ENCODE assay signal across 1 cellular context in the genomic region with DNA sequence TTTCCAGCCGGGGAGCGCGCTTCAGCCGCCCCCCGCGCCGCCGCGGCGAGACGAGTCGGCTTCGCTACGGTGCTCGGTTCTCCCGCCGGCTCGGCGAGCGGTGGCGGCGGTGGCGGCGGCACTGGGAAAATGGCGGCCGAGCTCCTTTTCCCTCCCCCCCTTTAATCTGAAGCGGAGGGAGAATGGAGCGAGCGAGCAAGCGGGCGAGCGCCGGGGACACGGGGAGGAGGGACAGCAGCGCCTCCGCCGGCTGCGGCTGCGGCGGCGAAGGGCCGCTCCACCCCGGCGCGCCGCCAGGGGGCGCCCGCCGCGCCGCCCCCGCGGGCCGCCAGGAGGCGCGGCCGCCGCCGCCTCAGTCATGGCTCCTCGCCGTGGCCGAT.
TF ChIP-seq lines count a peak whose summit lies in the region.

A gene with protein sequence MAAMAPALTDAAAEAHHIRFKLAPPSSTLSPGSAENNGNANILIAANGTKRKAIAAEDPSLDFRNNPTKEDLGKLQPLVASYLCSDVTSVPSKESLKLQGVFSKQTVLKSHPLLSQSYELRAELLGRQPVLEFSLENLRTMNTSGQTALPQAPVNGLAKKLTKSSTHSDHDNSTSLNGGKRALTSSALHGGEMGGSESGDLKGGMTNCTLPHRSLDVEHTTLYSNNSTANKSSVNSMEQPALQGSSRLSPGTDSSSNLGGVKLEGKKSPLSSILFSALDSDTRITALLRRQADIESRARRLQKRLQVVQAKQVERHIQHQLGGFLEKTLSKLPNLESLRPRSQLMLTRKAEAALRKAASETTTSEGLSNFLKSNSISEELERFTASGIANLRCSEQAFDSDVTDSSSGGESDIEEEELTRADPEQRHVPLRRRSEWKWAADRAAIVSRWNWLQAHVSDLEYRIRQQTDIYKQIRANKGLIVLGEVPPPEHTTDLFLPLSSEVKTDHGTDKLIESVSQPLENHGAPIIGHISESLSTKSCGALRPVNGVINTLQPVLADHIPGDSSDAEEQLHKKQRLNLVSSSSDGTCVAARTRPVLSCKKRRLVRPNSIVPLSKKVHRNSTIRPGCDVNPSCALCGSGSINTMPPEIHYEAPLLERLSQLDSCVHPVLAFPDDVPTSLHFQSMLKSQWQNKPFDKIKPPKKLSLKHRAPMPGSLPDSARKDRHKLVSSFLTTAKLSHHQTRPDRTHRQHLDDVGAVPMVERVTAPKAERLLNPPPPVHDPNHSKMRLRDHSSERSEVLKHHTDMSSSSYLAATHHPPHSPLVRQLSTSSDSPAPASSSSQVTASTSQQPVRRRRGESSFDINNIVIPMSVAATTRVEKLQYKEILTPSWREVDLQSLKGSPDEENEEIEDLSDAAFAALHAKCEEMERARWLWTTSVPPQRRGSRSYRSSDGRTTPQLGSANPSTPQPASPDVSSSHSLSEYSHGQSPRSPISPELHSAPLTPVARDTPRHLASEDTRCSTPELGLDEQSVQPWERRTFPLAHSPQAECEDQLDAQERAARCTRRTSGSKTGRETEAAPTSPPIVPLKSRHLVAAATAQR (N-terminal part only) (minus strand): TSS at position 184 of the 380 bp plus-strand sequence. CDS start 21,286 bp downstream, outside the sequence.

TF ChIP-seq in K562, 482 proteins besides CTCF, POLR2A, EP300 and RAD21 (continued from another document and continues in another):
- TF ChIP-seq CHD1 (IDR thresholded peaks at IDR 0.05; ENCODE audit: low read length) = no peak
- TF ChIP-seq, protein P1, sequence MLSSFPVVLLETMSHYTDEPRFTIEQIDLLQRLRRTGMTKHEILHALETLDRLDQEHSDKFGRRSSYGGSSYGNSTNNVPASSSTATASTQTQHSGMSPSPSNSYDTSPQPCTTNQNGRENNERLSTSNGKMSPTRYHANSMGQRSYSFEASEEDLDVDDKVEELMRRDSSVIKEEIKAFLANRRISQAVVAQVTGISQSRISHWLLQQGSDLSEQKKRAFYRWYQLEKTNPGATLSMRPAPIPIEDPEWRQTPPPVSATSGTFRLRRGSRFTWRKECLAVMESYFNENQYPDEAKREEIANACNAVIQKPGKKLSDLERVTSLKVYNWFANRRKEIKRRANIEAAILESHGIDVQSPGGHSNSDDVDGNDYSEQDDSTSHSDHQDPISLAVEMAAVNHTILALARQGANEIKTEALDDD (IDR thresholded peaks at IDR 0.05) = no peak
- TF ChIP-seq ZNF77 (CRISPR knock-in tag; IDR thresholded peaks at IDR 0.05) = no peak
- TF ChIP-seq ZNF133 (CRISPR knock-in tag; IDR thresholded peaks at IDR 0.05) = no peak
- no peak; the same call in 1 of the 2 replicates for TF ChIP-seq ZBTB1 (CRISPR knock-in tag; IDR thresholded peaks at IDR 0.05; ENCODE audit: borderline replicate concordance, low read depth)
- no peak for TF ChIP-seq GTF2A2 (tag; IDR thresholded peaks at IDR 0.05)
- no peak for TF ChIP-seq GTF2F1 (IDR thresholded peaks at IDR 0.05; ENCODE audit: low read depth, low read length)
- no peak for TF ChIP-seq BRCA1 (IDR thresholded peaks at IDR 0.05)
- no peak for TF ChIP-seq BRCA1 (CRISPR knock-in tag; IDR thresholded peaks at IDR 0.05)
- TF ChIP-seq KLF10 (CRISPR knock-in tag; IDR thresholded peaks at IDR 0.05) = no peak
- TF ChIP-seq, protein P2, sequence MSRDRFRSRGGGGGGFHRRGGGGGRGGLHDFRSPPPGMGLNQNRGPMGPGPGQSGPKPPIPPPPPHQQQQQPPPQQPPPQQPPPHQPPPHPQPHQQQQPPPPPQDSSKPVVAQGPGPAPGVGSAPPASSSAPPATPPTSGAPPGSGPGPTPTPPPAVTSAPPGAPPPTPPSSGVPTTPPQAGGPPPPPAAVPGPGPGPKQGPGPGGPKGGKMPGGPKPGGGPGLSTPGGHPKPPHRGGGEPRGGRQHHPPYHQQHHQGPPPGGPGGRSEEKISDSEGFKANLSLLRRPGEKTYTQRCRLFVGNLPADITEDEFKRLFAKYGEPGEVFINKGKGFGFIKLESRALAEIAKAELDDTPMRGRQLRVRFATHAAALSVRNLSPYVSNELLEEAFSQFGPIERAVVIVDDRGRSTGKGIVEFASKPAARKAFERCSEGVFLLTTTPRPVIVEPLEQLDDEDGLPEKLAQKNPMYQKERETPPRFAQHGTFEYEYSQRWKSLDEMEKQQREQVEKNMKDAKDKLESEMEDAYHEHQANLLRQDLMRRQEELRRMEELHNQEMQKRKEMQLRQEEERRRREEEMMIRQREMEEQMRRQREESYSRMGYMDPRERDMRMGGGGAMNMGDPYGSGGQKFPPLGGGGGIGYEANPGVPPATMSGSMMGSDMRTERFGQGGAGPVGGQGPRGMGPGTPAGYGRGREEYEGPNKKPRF (IDR thresholded peaks at IDR 0.05; ENCODE audit: low read depth, low read length) = no peak
- no peak for TF ChIP-seq ZNF584 (CRISPR knock-in tag; IDR thresholded peaks at IDR 0.05; ENCODE audit: low read depth)
- no peak for TF ChIP-seq TARDBP (IDR thresholded peaks at IDR 0.05)
- TF ChIP-seq CHD2 (IDR thresholded peaks at IDR 0.05; ENCODE audit: low read depth, low read length) = no peak; the same call in 1 of the 2 replicates
- TF ChIP-seq, protein P3, sequence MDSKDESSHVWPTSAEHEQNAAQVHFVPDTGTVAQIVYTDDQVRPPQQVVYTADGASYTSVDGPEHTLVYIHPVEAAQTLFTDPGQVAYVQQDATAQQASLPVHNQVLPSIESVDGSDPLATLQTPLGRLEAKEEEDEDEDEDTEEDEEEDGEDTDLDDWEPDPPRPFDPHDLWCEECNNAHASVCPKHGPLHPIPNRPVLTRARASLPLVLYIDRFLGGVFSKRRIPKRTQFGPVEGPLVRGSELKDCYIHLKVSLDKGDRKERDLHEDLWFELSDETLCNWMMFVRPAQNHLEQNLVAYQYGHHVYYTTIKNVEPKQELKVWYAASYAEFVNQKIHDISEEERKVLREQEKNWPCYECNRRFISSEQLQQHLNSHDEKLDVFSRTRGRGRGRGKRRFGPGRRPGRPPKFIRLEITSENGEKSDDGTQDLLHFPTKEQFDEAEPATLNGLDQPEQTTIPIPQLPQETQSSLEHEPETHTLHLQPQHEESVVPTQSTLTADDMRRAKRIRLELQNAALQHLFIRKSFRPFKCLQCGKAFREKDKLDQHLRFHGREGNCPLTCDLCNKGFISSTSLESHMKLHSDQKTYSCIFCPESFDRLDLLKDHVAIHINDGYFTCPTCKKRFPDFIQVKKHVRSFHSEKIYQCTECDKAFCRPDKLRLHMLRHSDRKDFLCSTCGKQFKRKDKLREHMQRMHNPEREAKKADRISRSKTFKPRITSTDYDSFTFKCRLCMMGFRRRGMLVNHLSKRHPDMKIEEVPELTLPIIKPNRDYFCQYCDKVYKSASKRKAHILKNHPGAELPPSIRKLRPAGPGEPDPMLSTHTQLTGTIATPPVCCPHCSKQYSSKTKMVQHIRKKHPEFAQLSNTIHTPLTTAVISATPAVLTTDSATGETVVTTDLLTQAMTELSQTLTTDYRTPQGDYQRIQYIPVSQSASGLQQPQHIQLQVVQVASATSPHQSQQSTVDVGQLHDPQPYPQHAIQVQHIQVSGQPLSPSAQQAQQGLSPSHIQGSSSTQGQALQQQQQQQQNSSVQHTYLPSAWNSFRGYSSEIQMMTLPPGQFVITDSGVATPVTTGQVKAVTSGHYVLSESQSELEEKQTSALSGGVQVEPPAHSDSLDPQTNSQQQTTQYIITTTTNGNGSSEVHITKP (IDR thresholded peaks at IDR 0.05; ENCODE audit: partially characterized antibody) = peak; percentile 50
- no peak for TF ChIP-seq BRD4 (IDR thresholded peaks at IDR 0.05)
- no peak for TF ChIP-seq CCAR2 (IDR thresholded peaks at IDR 0.05; ENCODE audit: low read depth, low read length)
- TF ChIP-seq RAD51 (IDR thresholded peaks at IDR 0.05; ENCODE audit: borderline replicate concordance, low read depth) = no peak
- TF ChIP-seq FOXK2 (conservative IDR thresholded peaks at IDR 0.05 in 1 of 2, IDR thresholded peaks at IDR 0.05 in 1 of 2; ENCODE audit: low read depth in 2 of 2) = no peak
- no peak for TF ChIP-seq ZNF146 (CRISPR knock-in tag; IDR thresholded peaks at IDR 0.05; ENCODE audit: unreplicated experiment)
- TF ChIP-seq KAT7 (CRISPR knock-in tag; IDR thresholded peaks at IDR 0.05; ENCODE audit: borderline replicate concordance) = no peak; the same call in 1 of the 2 replicates
- TF ChIP-seq ZNF224 (CRISPR knock-in tag; IDR thresholded peaks at IDR 0.05) = no peak
- no peak for TF ChIP-seq ZNF134 (CRISPR knock-in tag; conservative IDR thresholded peaks at IDR 0.05)
- TF ChIP-seq, protein P4, sequence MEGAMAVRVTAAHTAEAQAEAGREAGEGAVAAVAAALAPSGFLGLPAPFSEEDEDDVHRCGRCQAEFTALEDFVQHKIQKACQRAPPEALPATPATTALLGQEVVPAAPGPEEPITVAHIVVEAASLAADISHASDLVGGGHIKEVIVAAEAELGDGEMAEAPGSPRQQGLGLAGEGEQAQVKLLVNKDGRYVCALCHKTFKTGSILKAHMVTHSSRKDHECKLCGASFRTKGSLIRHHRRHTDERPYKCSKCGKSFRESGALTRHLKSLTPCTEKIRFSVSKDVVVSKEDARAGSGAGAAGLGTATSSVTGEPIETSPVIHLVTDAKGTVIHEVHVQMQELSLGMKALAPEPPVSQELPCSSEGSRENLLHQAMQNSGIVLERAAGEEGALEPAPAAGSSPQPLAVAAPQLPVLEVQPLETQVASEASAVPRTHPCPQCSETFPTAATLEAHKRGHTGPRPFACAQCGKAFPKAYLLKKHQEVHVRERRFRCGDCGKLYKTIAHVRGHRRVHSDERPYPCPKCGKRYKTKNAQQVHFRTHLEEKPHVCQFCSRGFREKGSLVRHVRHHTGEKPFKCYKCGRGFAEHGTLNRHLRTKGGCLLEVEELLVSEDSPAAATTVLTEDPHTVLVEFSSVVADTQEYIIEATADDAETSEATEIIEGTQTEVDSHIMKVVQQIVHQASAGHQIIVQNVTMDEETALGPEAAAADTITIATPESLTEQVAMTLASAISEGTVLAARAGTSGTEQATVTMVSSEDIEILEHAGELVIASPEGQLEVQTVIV (CRISPR knock-in tag; IDR thresholded peaks at IDR 0.05; ENCODE audit: borderline replicate concordance) = no peak
- TF ChIP-seq, protein P5, sequence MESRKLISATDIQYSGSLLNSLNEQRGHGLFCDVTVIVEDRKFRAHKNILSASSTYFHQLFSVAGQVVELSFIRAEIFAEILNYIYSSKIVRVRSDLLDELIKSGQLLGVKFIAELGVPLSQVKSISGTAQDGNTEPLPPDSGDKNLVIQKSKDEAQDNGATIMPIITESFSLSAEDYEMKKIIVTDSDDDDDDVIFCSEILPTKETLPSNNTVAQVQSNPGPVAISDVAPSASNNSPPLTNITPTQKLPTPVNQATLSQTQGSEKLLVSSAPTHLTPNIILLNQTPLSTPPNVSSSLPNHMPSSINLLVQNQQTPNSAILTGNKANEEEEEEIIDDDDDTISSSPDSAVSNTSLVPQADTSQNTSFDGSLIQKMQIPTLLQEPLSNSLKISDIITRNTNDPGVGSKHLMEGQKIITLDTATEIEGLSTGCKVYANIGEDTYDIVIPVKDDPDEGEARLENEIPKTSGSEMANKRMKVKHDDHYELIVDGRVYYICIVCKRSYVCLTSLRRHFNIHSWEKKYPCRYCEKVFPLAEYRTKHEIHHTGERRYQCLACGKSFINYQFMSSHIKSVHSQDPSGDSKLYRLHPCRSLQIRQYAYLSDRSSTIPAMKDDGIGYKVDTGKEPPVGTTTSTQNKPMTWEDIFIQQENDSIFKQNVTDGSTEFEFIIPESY (CRISPR knock-in tag; IDR thresholded peaks at IDR 0.05) = peak; percentile 27; the same call in 1 of the 2 replicates
- TF ChIP-seq HDAC3 (IDR thresholded peaks at IDR 0.05; ENCODE audit: borderline replicate concordance, partially characterized antibody) = no peak
- TF ChIP-seq SAFB (IDR thresholded peaks at IDR 0.05; ENCODE audit: borderline replicate concordance, low read depth, low read length) = no peak
- peak; percentile 81 for TF ChIP-seq FOSL1 (tag; conservative IDR thresholded peaks at IDR 0.05)
- peak; percentile 92 for TF ChIP-seq ILF3 (IDR thresholded peaks at IDR 0.05; ENCODE audit: borderline replicate concordance)
- TF ChIP-seq FOXK1 (CRISPR knock-in tag; IDR thresholded peaks at IDR 0.05; ENCODE audit: borderline replicate concordance) = no peak
- TF ChIP-seq, protein P6, sequence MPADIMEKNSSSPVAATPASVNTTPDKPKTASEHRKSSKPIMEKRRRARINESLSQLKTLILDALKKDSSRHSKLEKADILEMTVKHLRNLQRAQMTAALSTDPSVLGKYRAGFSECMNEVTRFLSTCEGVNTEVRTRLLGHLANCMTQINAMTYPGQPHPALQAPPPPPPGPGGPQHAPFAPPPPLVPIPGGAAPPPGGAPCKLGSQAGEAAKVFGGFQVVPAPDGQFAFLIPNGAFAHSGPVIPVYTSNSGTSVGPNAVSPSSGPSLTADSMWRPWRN (IDR thresholded peaks at IDR 0.05; ENCODE audit: low read depth) = no peak
- TF ChIP-seq, protein P7, sequence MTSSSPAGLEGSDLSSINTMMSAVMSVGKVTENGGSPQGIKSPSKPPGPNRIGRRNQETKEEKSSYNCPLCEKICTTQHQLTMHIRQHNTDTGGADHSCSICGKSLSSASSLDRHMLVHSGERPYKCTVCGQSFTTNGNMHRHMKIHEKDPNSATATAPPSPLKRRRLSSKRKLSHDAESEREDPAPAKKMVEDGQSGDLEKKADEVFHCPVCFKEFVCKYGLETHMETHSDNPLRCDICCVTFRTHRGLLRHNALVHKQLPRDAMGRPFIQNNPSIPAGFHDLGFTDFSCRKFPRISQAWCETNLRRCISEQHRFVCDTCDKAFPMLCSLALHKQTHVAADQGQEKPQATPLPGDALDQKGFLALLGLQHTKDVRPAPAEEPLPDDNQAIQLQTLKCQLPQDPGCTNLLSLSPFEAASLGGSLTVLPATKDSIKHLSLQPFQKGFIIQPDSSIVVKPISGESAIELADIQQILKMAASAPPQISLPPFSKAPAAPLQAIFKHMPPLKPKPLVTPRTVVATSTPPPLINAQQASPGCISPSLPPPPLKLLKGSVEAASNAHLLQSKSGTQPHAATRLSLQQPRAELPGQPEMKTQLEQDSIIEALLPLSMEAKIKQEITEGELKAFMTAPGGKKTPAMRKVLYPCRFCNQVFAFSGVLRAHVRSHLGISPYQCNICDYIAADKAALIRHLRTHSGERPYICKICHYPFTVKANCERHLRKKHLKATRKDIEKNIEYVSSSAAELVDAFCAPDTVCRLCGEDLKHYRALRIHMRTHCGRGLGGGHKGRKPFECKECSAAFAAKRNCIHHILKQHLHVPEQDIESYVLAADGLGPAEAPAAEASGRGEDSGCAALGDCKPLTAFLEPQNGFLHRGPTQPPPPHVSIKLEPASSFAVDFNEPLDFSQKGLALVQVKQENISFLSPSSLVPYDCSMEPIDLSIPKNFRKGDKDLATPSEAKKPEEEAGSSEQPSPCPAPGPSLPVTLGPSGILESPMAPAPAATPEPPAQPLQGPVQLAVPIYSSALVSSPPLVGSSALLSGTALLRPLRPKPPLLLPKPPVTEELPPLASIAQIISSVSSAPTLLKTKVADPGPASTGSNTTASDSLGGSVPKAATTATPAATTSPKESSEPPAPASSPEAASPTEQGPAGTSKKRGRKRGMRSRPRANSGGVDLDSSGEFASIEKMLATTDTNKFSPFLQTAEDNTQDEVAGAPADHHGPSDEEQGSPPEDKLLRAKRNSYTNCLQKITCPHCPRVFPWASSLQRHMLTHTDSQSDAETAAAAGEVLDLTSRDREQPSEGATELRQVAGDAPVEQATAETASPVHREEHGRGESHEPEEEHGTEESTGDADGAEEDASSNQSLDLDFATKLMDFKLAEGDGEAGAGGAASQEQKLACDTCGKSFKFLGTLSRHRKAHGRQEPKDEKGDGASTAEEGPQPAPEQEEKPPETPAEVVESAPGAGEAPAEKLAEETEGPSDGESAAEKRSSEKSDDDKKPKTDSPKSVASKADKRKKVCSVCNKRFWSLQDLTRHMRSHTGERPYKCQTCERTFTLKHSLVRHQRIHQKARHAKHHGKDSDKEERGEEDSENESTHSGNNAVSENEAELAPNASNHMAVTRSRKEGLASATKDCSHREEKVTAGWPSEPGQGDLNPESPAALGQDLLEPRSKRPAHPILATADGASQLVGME (CRISPR knock-in tag; IDR thresholded peaks at IDR 0.05) = no peak
- peak; percentile 30; the same call in 1 of the 2 replicates for TF ChIP-seq KDM2B (CRISPR knock-in tag; IDR thresholded peaks at IDR 0.05)
